ENCODE assay signal across 7 cellular contexts in genomic region chr5:65654713-65655112, GRCh38.
"Had no signal": no experiment of that assay in that cellular context is flagged by ENCODE, and none has a peak within 500 bp of the region (broad histone marks: within the 10 kb centered on the region; RNA-seq: fewer than 3 reads in every experiment).

No MANE protein-coding gene starts in this region.

- H3K27ac Mint-ChIP-seq: H9, IgD-negative memory B cell had no signal

- DNase-seq: GM23248, H9, HCEC 1CT, KG1 had no signal

- H3K4me3 Mint-ChIP-seq: H9, IgD-negative memory B cell had no signal

- H3K27me3 Mint-ChIP-seq: IgD-negative memory B cell had no signal

- H3K9me3 Mint-ChIP-seq: H9, IgD-negative memory B cell had no signal

- H3K4me1 Mint-ChIP-seq: H9, IgD-negative memory B cell had no signal

- H3K4me3 ChIP-seq: GM23248 had no signal

- H2AFZ ChIP-seq: GM23248 had no signal

- H3K27ac ChIP-seq: GM23248, HL-60 had no signal

- ATAC-seq: HepG2 had no signal
